11 cellular contexts compared by ENCODE assay signal in genomic region chr20:17943343-17943742, GRCh38. TPM values are rescaled to one million over a fixed set of nuclear protein-coding genes. Genes with fewer than 3 reads are reported as not detected.
DNase-seq lines count a peak whose midpoint lies in the region; ATAC-seq, FAIRE-seq and TF ChIP-seq lines count a peak whose summit lies in the region.
"Had no signal": no experiment of that assay in that cellular context is flagged by ENCODE, and none has a peak within 500 bp of the region (broad histone marks: within the 10 kb centered on the region; RNA-seq: fewer than 3 reads in every experiment).

No MANE protein-coding gene starts in this region.

- H3K36me3 ChIP-seq in GM23338 (ENCODE audit: insufficient read depth) (peaks cover 73% of the 10 kb centered on the region), PC-3 (ENCODE audit: low read depth, low read length) (peaks cover 70% of the 10 kb centered on the region), A673 (ENCODE audit: insufficient read depth, low read length, poor library complexity, severe bottlenecking) (peaks cover 77% of the 10 kb centered on the region)

- POLR2A ChIA-PET in PC-3 (lab: Charles Lee; ENCODE audit: unreplicated experiment): no interaction called here
- POLR2A ChIA-PET in A673 (lab: Charles Lee; ENCODE audit: low non-redundant PET): no interaction called here
- POLR2A ChIA-PET in RWPE1 (lab: Yijun Ruan, JAX; ENCODE audit: low non-redundant PET): no interaction called here

- H3K9me3 Mint-ChIP-seq in GM23338: no peaks in the 10 kb centered on the region
- H3K9me3 Mint-ChIP-seq: IgD-negative memory B cell had no signal

- peak; percentile 82 for FAIRE-seq in GM19239 (lab: Jason Lieb, UNC)

- ATAC-seq in GM23338 (no peak), HG03439 (IDR thresholded peaks at IDR 0.05; ENCODE audit: unreplicated experiment) (peak; percentile 61), PC-3 (no peak)

- H3K9me3 ChIP-seq in PC-3 (ENCODE audit: low read length) (no peaks in the 10 kb centered on the region), A673 (ENCODE audit: low read depth, low read length, poor library complexity, severe bottlenecking) (no peaks in the 10 kb centered on the region)

- H3K36me3 Mint-ChIP-seq in GM23338 (ENCODE audit: low read depth): peaks cover 81% of the 10 kb centered on the region

- H4K20me1 ChIP-seq in GM23338 (replicated peaks; ENCODE audit: insufficient read depth) (peaks cover 57% of the 10 kb centered on the region), PC-3 (ENCODE audit: low read length) (peaks cover 17% of the 10 kb centered on the region; the same call in 1 of the 2 replicates)

- peaks cover 72% of the 10 kb centered on the region for H3F3A ChIP-seq in GM23338 (replicated peaks; ENCODE audit: low read depth)
- peaks cover 10% of the 10 kb centered on the region for H3F3A ChIP-seq in PC-3 (ENCODE audit: low read length, unreplicated experiment)

- no peak overlapping the region for H3K9ac ChIP-seq in PC-3 (ENCODE audit: low read length)

- CTCF ChIA-PET in PC-3 (lab: Charles Lee) (no interaction called here), A673 (lab: Charles Lee) (no interaction called here), RWPE1 (lab: Yijun Ruan, JAX) (no interaction called here)

- peaks cover 11% of the 10 kb centered on the region for H3K27me3 Mint-ChIP-seq in GM23338 (ENCODE audit: insufficient read depth, low read depth, poor library complexity)
- H3K27me3 Mint-ChIP-seq: IgD-negative memory B cell had no signal

- H3K4me1 ChIP-seq in GM23338 (ENCODE audit: insufficient read depth) (peaks cover 21% of the 10 kb centered on the region), PC-3 (ENCODE audit: insufficient read depth, low read length) (no peaks in the 10 kb centered on the region), A673 (ENCODE audit: insufficient read depth, low read length, poor library complexity, severe bottlenecking) (no peaks in the 10 kb centered on the region)

- TF ChIP-seq CTCF in GM23338 (conservative IDR thresholded peaks at IDR 0.05; ENCODE audit: low read depth in 2 of 2): no peak
- TF ChIP-seq CTCF in PC-3 (conservative IDR thresholded peaks at IDR 0.05; ENCODE audit: low read depth, low read length): no peak
- no peak for TF ChIP-seq CTCF in A673 (conservative IDR thresholded peaks at IDR 0.05; ENCODE audit: low read depth, low read length)
- TF ChIP-seq CTCF in RWPE1 (conservative IDR thresholded peaks at IDR 0.05; ENCODE audit: low read depth): no peak

- no peaks in the 10 kb centered on the region for H3K27me3 ChIP-seq in GM23338 (ENCODE audit: insufficient read depth)
- no peaks in the 10 kb centered on the region for H3K27me3 ChIP-seq in PC-3 (ENCODE audit: low read length)
- H3K27me3 ChIP-seq in A673 (replicated peaks; ENCODE audit: insufficient read depth, low read depth, low read length, poor library complexity): no peaks in the 10 kb centered on the region

- peak overlapping the region; percentile 83 for H3K27ac ChIP-seq in GM23338 (ENCODE audit: low read depth)
- no peak overlapping the region for H3K27ac ChIP-seq in PC-3 (ENCODE audit: low read length)
- no peak overlapping the region for H3K27ac ChIP-seq in A673 (ENCODE audit: low read depth, low read length, poor library complexity, severe bottlenecking)
- no peak overlapping the region for H3K27ac ChIP-seq in RWPE1
- H3K27ac ChIP-seq: epithelial cell of prostate had no signal

- H3K79me2 ChIP-seq in GM23338 (replicated peaks; ENCODE audit: insufficient read depth) (peaks cover 35% of the 10 kb centered on the region), PC-3 (ENCODE audit: low read length) (no peaks in the 10 kb centered on the region)

- H2AFZ ChIP-seq in GM23338 (no peak overlapping the region), PC-3 (ENCODE audit: low read length) (no peak overlapping the region)

- H3K4me3 Mint-ChIP-seq in GM23338: no peak overlapping the region

- H3K4me2 ChIP-seq in GM23338 (no peak overlapping the region), PC-3 (ENCODE audit: low read length) (no peak overlapping the region)

- intact Hi-C loops in head of caudate nucleus (cut with DNase I) (no loop called here), PC-3 (cut with micrococcal nuclease) (no loop called here), A673 (cut with micrococcal nuclease; ENCODE audit: unreplicated experiment) (no loop called here)

- BruUV-seq in PC-3 (replicated peaks; lab: Mats Ljungman, UMichigan) (no TSS peak), A673 (replicated peaks; lab: Mats Ljungman, UMichigan) (no TSS peak)

- H3K27ac Mint-ChIP-seq in GM23338: no peak overlapping the region
- H3K27ac Mint-ChIP-seq: IgD-negative memory B cell had no signal

- no peak overlapping the region for H3K4me3 ChIP-seq in GM23338
- H3K4me3 ChIP-seq in PC-3 (ENCODE audit: low read length): no peak overlapping the region
- H3K4me3 ChIP-seq in A673 (ENCODE audit: low read depth, low read length, poor library complexity, severe bottlenecking): no peak overlapping the region

- H3K9me2 ChIP-seq in GM23338 (ENCODE audit: insufficient read depth) (no peaks in the 10 kb centered on the region), PC-3 (replicated peaks; ENCODE audit: low read length) (no peaks in the 10 kb centered on the region)

- H3K4me1 Mint-ChIP-seq in GM23338: peaks cover 42% of the 10 kb centered on the region

- DNase-seq in GM19239 (ENCODE audit: insufficient read length, low spot score): no peak
- DNase-seq in GM23338 (ENCODE audit: low spot score): no peak
- DNase-seq in head of caudate nucleus: peak in 29 of 42 donors; percentile 11 to 87 (median 47)
- no peak for DNase-seq in PC-3
- DNase-seq in A673 (ENCODE audit: low spot score): no peak
- DNase-seq in RWPE1 (ENCODE audit: low spot score): no peak
- DNase-seq: GF-D8, NCI-H748 treated with DMSO at 0.1 percent for 48 hours had no signal

TF ChIP-seq in GM23338, 12 proteins besides CTCF, POLR2A, EP300 and RAD21 (continues in another document):
- TF ChIP-seq CREB1 (CRISPR knock-in tag; IDR thresholded peaks at IDR 0.05; ENCODE audit: low read depth): no peak
- TF ChIP-seq REST (IDR thresholded peaks at IDR 0.05; ENCODE audit: unreplicated experiment): no peak
- no peak for TF ChIP-seq ZNF331 (CRISPR knock-in tag; IDR thresholded peaks at IDR 0.05; ENCODE audit: low read depth)

RNA-seq across cellular contexts. Expression of gene SNX5, which starts 25.3 kb away (rescaled TPM):
- total RNA-seq in GM23338 (2014; rRNA removed; shearing (Covaris generic)): 269 and 287 TPM in 2 replicates
- 154 and 167 TPM in 2 replicates for polyA plus RNA-seq in GM23338 (2016; fragmentation: Nextera tagmentation; extraction: Ambion mirVana)
- total RNA-seq in PC-3 (2014; rRNA removed) (159 and 189 TPM in 2 replicates), A673 (2021) (171 and 188 TPM in 2 replicates)

RNA-seq across cellular contexts. Expression of gene MGME1, which starts 25.5 kb away (rescaled TPM):
- 41.5 and 43.1 TPM in 2 replicates for total RNA-seq in GM23338 (2014; rRNA removed; shearing (Covaris generic))
- polyA plus RNA-seq in GM23338 (2016; fragmentation: Nextera tagmentation; extraction: Ambion mirVana): 55.2 and 56.9 TPM in 2 replicates
- 15.1 and 18.8 TPM in 2 replicates for total RNA-seq in PC-3 (2014; rRNA removed)
- total RNA-seq in A673 (2021): 39.1 and 41.4 TPM in 2 replicates

Comparison
In these comparisons a context has a peak if more than half of its experiments do, and no peak if none do; other contexts are left out.
1. DNase-seq: peak in head of caudate nucleus (29 of 42); none in GM19239 (single experiment), GM23338 (single experiment), PC-3 (single experiment), A673 (single experiment) and RWPE1 (single experiment).